ENCODE assay signal across 2 cellular contexts in the genomic region with DNA sequence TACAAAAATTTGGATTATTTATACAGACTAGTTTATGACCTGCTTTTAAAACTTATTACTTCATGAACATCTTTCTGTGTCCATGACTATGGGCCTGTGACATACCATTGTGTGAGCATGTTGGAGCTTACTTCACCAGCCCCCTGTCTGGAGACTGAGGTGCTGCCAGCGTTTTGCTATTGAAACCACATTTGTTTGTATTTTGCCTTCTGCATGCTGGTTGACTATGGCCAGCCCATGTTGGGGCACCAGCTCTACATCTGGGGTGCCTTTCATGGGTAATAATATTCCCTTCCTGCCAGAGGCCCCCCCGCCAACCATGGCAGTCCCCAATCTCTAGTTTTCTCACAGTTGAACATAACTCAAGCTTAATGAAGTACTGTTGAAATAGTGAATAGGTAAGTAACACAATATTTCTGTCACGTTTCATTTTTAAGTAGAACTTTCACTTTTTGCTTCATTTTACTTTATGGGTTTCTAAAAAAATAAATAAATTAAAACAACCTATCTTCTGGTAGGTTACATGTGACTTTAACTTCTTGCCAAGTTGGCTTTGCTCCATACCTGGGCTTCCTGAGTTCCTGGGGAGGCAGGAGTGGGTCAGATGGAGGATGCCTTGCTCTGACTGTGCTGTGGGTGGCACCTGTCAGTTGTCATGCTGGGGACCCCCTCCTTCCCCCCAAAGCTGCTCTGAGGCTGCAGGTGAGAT.
TF ChIP-seq lines count a peak whose summit lies in the region.

No MANE protein-coding gene starts in this region.

TF ChIP-seq in SK-N-SH, 30 proteins besides CTCF, POLR2A, EP300 and RAD21 (continued from another document):
- no peak for TF ChIP-seq NRF1 (IDR thresholded peaks at IDR 0.05; ENCODE audit: low read depth, low read length)
- TF ChIP-seq TEAD4 (IDR thresholded peaks at IDR 0.05; ENCODE audit: borderline replicate concordance, insufficient read depth) = no peak
- no peak for TF ChIP-seq SIN3A (IDR thresholded peaks at IDR 0.05; ENCODE audit: borderline replicate concordance, low read depth, low read length)
- no peak for TF ChIP-seq SMC3 (IDR thresholded peaks at IDR 0.05; ENCODE audit: low read depth, low read length)
- no peak for TF ChIP-seq CHD2 (IDR thresholded peaks at IDR 0.05; ENCODE audit: low read length, partially characterized antibody)
- no peak for TF ChIP-seq EZH2phosphoT487 (IDR thresholded peaks at IDR 0.05; ENCODE audit: borderline replicate concordance, low read depth)

TF ChIP-seq in SK-N-SH treated with all-trans-retinoic acid at 6 μM for 48 hours, 23 proteins besides CTCF, POLR2A, EP300 and RAD21 (continued from another document):
- TF ChIP-seq, protein P1, sequence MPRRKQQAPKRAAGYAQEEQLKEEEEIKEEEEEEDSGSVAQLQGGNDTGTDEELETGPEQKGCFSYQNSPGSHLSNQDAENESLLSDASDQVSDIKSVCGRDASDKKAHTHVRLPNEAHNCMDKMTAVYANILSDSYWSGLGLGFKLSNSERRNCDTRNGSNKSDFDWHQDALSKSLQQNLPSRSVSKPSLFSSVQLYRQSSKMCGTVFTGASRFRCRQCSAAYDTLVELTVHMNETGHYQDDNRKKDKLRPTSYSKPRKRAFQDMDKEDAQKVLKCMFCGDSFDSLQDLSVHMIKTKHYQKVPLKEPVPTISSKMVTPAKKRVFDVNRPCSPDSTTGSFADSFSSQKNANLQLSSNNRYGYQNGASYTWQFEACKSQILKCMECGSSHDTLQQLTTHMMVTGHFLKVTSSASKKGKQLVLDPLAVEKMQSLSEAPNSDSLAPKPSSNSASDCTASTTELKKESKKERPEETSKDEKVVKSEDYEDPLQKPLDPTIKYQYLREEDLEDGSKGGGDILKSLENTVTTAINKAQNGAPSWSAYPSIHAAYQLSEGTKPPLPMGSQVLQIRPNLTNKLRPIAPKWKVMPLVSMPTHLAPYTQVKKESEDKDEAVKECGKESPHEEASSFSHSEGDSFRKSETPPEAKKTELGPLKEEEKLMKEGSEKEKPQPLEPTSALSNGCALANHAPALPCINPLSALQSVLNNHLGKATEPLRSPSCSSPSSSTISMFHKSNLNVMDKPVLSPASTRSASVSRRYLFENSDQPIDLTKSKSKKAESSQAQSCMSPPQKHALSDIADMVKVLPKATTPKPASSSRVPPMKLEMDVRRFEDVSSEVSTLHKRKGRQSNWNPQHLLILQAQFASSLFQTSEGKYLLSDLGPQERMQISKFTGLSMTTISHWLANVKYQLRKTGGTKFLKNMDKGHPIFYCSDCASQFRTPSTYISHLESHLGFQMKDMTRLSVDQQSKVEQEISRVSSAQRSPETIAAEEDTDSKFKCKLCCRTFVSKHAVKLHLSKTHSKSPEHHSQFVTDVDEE (CRISPR knock-in tag; IDR thresholded peaks at IDR 0.05) = no peak
- no peak for TF ChIP-seq ZNF8 (CRISPR knock-in tag; IDR thresholded peaks at IDR 0.05)
- TF ChIP-seq ISL1 (CRISPR knock-in tag; IDR thresholded peaks at IDR 0.05) = no peak
- TF ChIP-seq RARB (CRISPR knock-in tag; IDR thresholded peaks at IDR 0.05) = no peak
- no peak for TF ChIP-seq BACH2 (CRISPR knock-in tag; IDR thresholded peaks at IDR 0.05; ENCODE audit: borderline replicate concordance)
- TF ChIP-seq GLIS3 (CRISPR knock-in tag; IDR thresholded peaks at IDR 0.05) = no peak
- no peak for TF ChIP-seq ZNF70 (CRISPR knock-in tag; IDR thresholded peaks at IDR 0.05)
- TF ChIP-seq, protein P2, sequence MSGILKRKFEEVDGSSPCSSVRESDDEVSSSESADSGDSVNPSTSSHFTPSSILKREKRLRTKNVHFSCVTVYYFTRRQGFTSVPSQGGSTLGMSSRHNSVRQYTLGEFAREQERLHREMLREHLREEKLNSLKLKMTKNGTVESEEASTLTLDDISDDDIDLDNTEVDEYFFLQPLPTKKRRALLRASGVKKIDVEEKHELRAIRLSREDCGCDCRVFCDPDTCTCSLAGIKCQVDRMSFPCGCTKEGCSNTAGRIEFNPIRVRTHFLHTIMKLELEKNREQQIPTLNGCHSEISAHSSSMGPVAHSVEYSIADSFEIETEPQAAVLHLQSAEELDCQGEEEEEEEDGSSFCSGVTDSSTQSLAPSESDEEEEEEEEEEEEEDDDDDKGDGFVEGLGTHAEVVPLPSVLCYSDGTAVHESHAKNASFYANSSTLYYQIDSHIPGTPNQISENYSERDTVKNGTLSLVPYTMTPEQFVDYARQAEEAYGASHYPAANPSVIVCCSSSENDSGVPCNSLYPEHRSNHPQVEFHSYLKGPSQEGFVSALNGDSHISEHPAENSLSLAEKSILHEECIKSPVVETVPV (CRISPR knock-in tag; IDR thresholded peaks at IDR 0.05) = no peak
TF ChIP-seq in SK-N-SH treated with all-trans-retinoic acid at 6 μM for 48 hours: peak in this region for 0.
